ENCODE assay signal across 8 cellular contexts in the genomic region with DNA sequence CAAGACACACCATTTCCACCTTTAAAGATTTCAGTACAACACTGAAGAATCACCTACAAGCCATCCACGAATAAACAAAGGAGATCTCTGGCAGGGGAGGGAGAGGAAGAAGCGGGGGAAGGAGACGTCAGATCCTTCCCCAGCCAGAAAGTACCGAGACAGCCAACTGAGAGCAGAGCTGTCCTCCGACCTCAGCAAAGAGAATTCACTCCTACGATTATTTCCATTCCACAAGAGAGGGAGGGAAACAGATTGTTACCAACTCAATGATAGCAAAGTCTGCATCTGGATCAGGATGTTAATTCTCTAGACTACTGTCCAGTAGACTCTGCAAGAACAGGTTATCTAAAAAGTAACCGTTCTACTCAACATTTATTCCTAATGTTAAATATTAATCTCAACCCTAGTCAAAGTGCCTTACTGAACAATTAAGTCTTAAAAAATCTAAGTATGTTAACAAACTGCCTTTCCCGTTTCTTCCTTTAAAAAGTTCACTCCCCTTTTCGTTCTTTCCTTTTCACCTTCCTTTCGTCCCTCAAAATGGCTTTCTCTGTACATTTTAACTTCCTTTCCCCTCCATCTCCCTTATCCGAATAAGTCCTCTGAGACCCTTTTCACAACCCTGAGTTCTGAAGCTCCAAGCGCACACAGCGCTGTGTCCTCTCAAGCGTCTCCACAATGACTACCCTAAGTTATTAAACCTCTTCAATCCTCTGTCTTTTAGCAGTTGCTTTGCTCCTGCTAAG.
DNase-seq lines count a peak whose midpoint lies in the region; ATAC-seq and TF ChIP-seq lines count a peak whose summit lies in the region.

No MANE protein-coding gene starts in this region.

- no peak for TF ChIP-seq CTCF in astrocyte of the cerebellum (IDR thresholded peaks at IDR 0.05; ENCODE audit: low read depth, low read length, missing control alignments)

- H3K4me3 ChIP-seq in astrocyte of the cerebellum (ENCODE audit: low read depth, low read length): peak overlapping the region; percentile 93

- peak; percentile 55 for DNase-seq in AG08396 (ENCODE audit: low spot score)
- DNase-seq in SW480 (ENCODE audit: low spot score): peak; percentile 28
- DNase-seq in astrocyte of the cerebellum (ENCODE audit: low read depth): peak; percentile 20
- peak; percentile 47 for DNase-seq in inferior parietal cortex (ENCODE audit: extremely low spot score)
- DNase-seq in stimulated activated CD4-positive, alpha-beta T cell treated with anti-CD3 and anti-CD28 coated beads, Interleukin-12 subunit alpha, Interleukin-12 subunit beta, amount 100 ng/mL, for 4 hours: peak; percentile 36
- DNase-seq in NCI-H187 treated with DMSO at 0.1 percent for 48 hours (lab: John Stamatoyannopoulos, UW): no peak

- ATAC-seq in HG03521 (IDR thresholded peaks at IDR 0.05; ENCODE audit: unreplicated experiment): peak; percentile 0

- in situ Hi-C loops in astrocyte of the cerebellum (cut with HindIII; ENCODE audit: low sequenced_read_pairs): no loop called here

- TF ChIP-seq POLR2A in GM18526 (IDR thresholded peaks at IDR 0.05; ENCODE audit: extremely low read depth, insufficient read length): peak; percentile 46
